8 cellular contexts compared by ENCODE assay signal in the genomic region with DNA sequence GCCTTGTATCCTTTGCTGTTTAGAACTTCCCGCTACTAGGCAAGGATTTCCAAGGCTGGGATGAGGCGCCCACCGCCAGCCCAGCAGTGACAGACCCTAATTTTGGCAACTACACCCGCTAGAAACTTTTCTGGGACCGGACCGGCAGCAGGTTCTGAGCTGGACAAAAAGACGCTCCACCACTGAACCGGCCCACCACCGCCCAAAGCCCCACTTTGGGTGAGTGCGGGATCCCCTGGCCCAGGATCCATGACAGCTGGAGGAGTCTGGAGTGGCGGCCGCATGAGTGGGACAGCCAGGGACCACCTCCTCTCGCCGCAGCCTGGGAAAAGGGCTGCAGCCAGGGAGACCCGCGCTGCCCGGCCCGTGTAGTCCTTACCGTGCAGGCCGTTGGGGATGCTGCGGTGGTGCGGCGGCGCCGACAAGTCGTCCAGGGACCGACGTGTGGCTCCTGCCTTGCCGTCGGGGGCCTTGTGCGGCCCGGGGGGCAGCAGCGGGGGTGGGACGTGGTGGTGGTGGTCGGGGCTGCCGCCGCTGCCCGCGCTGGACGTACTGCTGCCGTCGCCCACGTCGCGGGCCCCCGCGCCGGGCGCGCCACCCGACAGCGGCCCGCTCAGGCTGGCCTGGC. TPM values are rescaled to one million over a fixed set of nuclear protein-coding genes. Genes with fewer than 3 reads are reported as not detected.
DNase-seq lines count a peak whose midpoint lies in the region; ATAC-seq, FAIRE-seq and TF ChIP-seq lines count a peak whose summit lies in the region.

No MANE protein-coding gene starts in this region.

- H3K4me1 ChIP-seq in A549 (peaks cover 58% of the 10 kb centered on the region), muscle layer of colon (ENCODE audit: insufficient read depth, low read length) (peaks cover 50% of the 10 kb centered on the region)

- H3K36me3 Mint-ChIP-seq in central memory CD8-positive, alpha-beta T cell (ENCODE audit: insufficient read depth) = peaks cover 7% of the 10 kb centered on the region

- TF ChIP-seq CTCF in A549 (IDR thresholded peaks at IDR 0.05) = no peak
- TF ChIP-seq CTCF in HFF-Myc (IDR thresholded peaks at IDR 0.05; ENCODE audit: low read depth, low read length, missing control alignments) = no peak

- no peaks in the 10 kb centered on the region for H3K27me3 ChIP-seq in muscle layer of colon (ENCODE audit: control insufficient read depth in 1 of 2, insufficient read depth in 2 of 2, low read length in 2 of 2)

- POLR2A ChIA-PET in A549 (lab: Yijun Ruan, JAX) = interaction anchor here (0.8 to 3.7 kb wide), 5 partner anchors 23 to 122 kb away, joined by 3 to 25 read pairs (median 4); partner anchors contain the start of genes CCNK and SETD3

- H3K4me3 Mint-ChIP-seq in central memory CD8-positive, alpha-beta T cell = peak overlapping the region; percentile 62

- no peak for TF ChIP-seq POLR2A in A549 (IDR thresholded peaks at IDR 0.05; ENCODE audit: low read length)

- no peaks in the 10 kb centered on the region for H3K27me3 Mint-ChIP-seq in central memory CD8-positive, alpha-beta T cell

- WGBS in A549 (ENCODE audit: missing lambda C conversion rate) = 91% methylated on average over 18 of the region's 53 CpGs

- ATAC-seq in A549 (no peak), GM19455 (IDR thresholded peaks at IDR 0.05; ENCODE audit: unreplicated experiment) (no peak), GM19351 (IDR thresholded peaks at IDR 0.05; ENCODE audit: unreplicated experiment) (no peak)
- ATAC-seq in central memory CD8-positive, alpha-beta T cell (replicated peaks; ENCODE audit: extremely low read depth, poor library complexity, severe bottlenecking) = no peak

- H3K27ac Mint-ChIP-seq in central memory CD8-positive, alpha-beta T cell (ENCODE audit: low read depth) = no peak overlapping the region

- H3K27ac ChIP-seq in A549 (peak overlapping the region; percentile 57 to 99; a peak in 5 of 6 replicates), muscle layer of colon (ENCODE audit: low read depth, low read length) (peak overlapping the region; percentile 87)

- TF ChIP-seq EP300 in A549 (IDR thresholded peaks at IDR 0.05) = no peak

- FAIRE-seq in A549 (lab: Jason Lieb, UNC) = no peak

- CTCF ChIA-PET in A549 (lab: Yijun Ruan, JAX) = interaction anchor here (0.7 to 11.6 kb wide), 16 partner anchors 10 to 280 kb away, joined by 3 to 96 read pairs (median 5); no protein-coding TSS in a partner anchor

- peaks cover 36% of the 10 kb centered on the region for H3K4me1 Mint-ChIP-seq in central memory CD8-positive, alpha-beta T cell

- no peak for TF ChIP-seq RAD21 in A549 (conservative IDR thresholded peaks at IDR 0.05 in 1 of 2, IDR thresholded peaks at IDR 0.05 in 1 of 2)

- no peaks in the 10 kb centered on the region for H3K9me3 ChIP-seq in A549
- no peaks in the 10 kb centered on the region for H3K9me3 ChIP-seq in muscle layer of colon (ENCODE audit: low read length)

- H3K9ac ChIP-seq in muscle layer of colon (ENCODE audit: low read length) = peak overlapping the region; percentile 69

- H3K36me3 ChIP-seq in muscle layer of colon (ENCODE audit: insufficient read depth, low read length) = no peaks in the 10 kb centered on the region

- DNase-seq in A549 (ENCODE audit: low read depth in 1 of 2, low spot score in 1 of 2) (no peak), HFF-Myc (ENCODE audit: extremely low read depth, low read depth) (no peak), islet precursor cell (no peak), NCI-H2081 treated with DMSO at 0.1 percent for 48 hours (lab: John Stamatoyannopoulos, UW) (no peak)
- no peak for DNase-seq in central memory CD8-positive, alpha-beta T cell (ENCODE audit: low spot score in 2 of 2)

- peak overlapping the region; percentile 81 for H3K4me3 ChIP-seq in A549
- peak overlapping the region; percentile 47 for H3K4me3 ChIP-seq in HFF-Myc (replicated peaks; ENCODE audit: low read depth, low read length)
- H3K4me3 ChIP-seq in muscle layer of colon (ENCODE audit: low read depth in 1 of 2, low read length in 2 of 2) = peak overlapping the region; percentile 73 to 78

- H3K4me2 ChIP-seq in A549 = peak overlapping the region; percentile 95

- no peaks in the 10 kb centered on the region for H3K9me3 Mint-ChIP-seq in central memory CD8-positive, alpha-beta T cell

TF ChIP-seq in A549, 52 proteins besides CTCF, POLR2A, EP300 and RAD21:
- no peak for TF ChIP-seq RNF2 (IDR thresholded peaks at IDR 0.05; ENCODE audit: borderline replicate concordance, low read depth)
- TF ChIP-seq CHD2 (IDR thresholded peaks at IDR 0.05; ENCODE audit: low read length, partially characterized antibody) = no peak
- TF ChIP-seq EHF (CRISPR knock-in tag; IDR thresholded peaks at IDR 0.05) = no peak
- TF ChIP-seq FOSL2 (IDR thresholded peaks at IDR 0.05) = no peak
- TF ChIP-seq FOSL2 (CRISPR knock-in tag; IDR thresholded peaks at IDR 0.05) = no peak
- TF ChIP-seq HOXB13 (CRISPR knock-in tag; IDR thresholded peaks at IDR 0.05; ENCODE audit: low read depth) = no peak
- no peak for TF ChIP-seq ZNF302 (CRISPR knock-in tag; IDR thresholded peaks at IDR 0.05)
- no peak for TF ChIP-seq ESRRA (IDR thresholded peaks at IDR 0.05; ENCODE audit: borderline replicate concordance, low read length)

RNA-seq across cellular contexts. Expression of gene CCDC85C, which starts 1.1 kb away (rescaled TPM):
- polyA plus RNA-seq in A549 (2011; rRNA removed) (10.5 and 11.4 TPM in 2 replicates), A549 (2017; fragmentation: RNase III; extraction: RNeasy Plus Mini Kit Qiagen cat#74134 plus additional on column Dnase treatment) (29.0 to 38.0 TPM (median 31.4 TPM) in 3 replicates)
- polyA plus RNA-seq in A549 (2012; cell fraction: cytosol; rRNA removed) = 21.9 and 32.2 TPM in 2 replicates
- polyA plus RNA-seq in A549 (2012; cell fraction: nucleus; rRNA removed) = 39.4 and 46.8 TPM in 2 replicates
- polyA minus RNA-seq in A549 (2011; rRNA and poly(A)+ RNA removed) = 15.0 and 21.7 TPM in 2 replicates

RNA-seq across cellular contexts. Expression of gene HHIPL1, which starts 42.0 kb away (rescaled TPM):
- 0.19 and 0.21 TPM in 2 replicates for polyA plus RNA-seq in A549 (2011; rRNA removed)
- 0.26 and 0.38 TPM in 2 replicates for polyA plus RNA-seq in A549 (2012; cell fraction: cytosol; rRNA removed)
- polyA plus RNA-seq in A549 (2012; cell fraction: nucleus; rRNA removed) = 0.52 and 0.58 TPM in 2 replicates
- polyA plus RNA-seq in A549 (2017; fragmentation: RNase III; extraction: RNeasy Plus Mini Kit Qiagen cat#74134 plus additional on column Dnase treatment) = 0.20 to 0.29 TPM (median 0.23 TPM) in 3 replicates
- polyA minus RNA-seq in A549 (2011; rRNA and poly(A)+ RNA removed) = 0.29 and 0.58 TPM in 2 replicates
